Comparison of ENCODE assay signal across 2 cellular contexts in genomic region chr11:17633279-17633986, GRCh38.
A peak's percentile ranks its signal among the peaks of the same experiment; 100 is the strongest.
TF ChIP-seq lines count a peak whose summit lies in the region.

No MANE protein-coding gene starts in this region.

TF ChIP-seq in GM23338, 12 proteins besides CTCF, POLR2A, EP300 and RAD21 (continued from another document):
- no peak for TF ChIP-seq REST (IDR thresholded peaks at IDR 0.05; ENCODE audit: unreplicated experiment)
- TF ChIP-seq ZNF462 (CRISPR knock-in tag; IDR thresholded peaks at IDR 0.05) = no peak
- TF ChIP-seq POLR2AphosphoS5 (IDR thresholded peaks at IDR 0.05; ENCODE audit: low read depth) = no peak
- TF ChIP-seq EZH2 (IDR thresholded peaks at IDR 0.05; ENCODE audit: low read depth, unreplicated experiment) = no peak
- TF ChIP-seq ZNF114 (CRISPR knock-in tag; IDR thresholded peaks at IDR 0.05) = no peak
- no peak for TF ChIP-seq EZH2phosphoT487 (IDR thresholded peaks at IDR 0.05; ENCODE audit: unreplicated experiment)
- no peak for TF ChIP-seq STAT1 (IDR thresholded peaks at IDR 0.05; ENCODE audit: unreplicated experiment)
- no peak for TF ChIP-seq CREB1 (CRISPR knock-in tag; IDR thresholded peaks at IDR 0.05; ENCODE audit: low read depth)
- TF ChIP-seq JUNB (IDR thresholded peaks at IDR 0.05; ENCODE audit: unreplicated experiment) = no peak
- TF ChIP-seq ETS1 (IDR thresholded peaks at IDR 0.05) = no peak

TF ChIP-seq in GM12878, 131 proteins besides CTCF, POLR2A, EP300 and RAD21 (continued from another document):
- peak; percentile 49; the same call in 1 of the 2 replicates for TF ChIP-seq ZBTB40 (IDR thresholded peaks at IDR 0.05; ENCODE audit: borderline replicate concordance)
